ENCODE assay signal across 16 cellular contexts in the genomic region with DNA sequence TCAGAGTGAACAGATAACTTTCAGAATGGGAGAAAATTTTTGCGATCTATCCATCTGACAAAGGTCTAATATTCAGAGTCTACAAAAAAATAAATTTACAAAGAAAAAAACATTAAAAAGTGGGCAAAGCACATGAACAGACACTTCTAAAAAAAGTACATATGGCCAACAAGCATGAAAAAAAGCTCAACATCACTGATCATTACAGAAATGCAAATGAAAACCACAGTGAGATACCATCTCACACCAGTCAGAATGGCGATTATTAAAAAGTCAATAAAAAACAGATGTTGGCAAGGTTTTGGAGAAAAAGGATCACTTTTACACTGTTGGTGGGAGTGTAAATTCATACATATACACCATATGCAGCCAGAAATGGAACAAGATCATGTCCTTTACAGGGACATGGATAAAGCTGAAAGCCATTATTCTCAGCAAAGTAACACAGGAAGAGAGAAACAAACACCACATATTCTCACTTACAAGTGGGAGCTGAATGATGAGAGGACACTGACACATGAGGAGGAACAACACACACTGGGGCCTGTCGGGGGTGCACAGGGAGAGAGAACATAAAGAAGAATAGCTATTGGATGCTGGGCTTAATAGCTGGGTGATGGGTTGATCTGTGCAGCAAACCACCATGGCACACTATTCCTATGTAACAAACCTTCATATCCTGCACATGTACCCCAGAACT. TPM values are rescaled to one million over a fixed set of nuclear protein-coding genes. Genes with fewer than 3 reads are reported as not detected.
DNase-seq lines count a peak whose midpoint lies in the region; ATAC-seq and TF ChIP-seq lines count a peak whose summit lies in the region.
"Had no signal": no experiment of that assay in that cellular context is flagged by ENCODE, and none has a peak within 500 bp of the region (broad histone marks: within the 10 kb centered on the region; RNA-seq: fewer than 3 reads in every experiment).

No MANE protein-coding gene starts in this region.

- no peaks in the 10 kb centered on the region for H3K36me3 Mint-ChIP-seq in CD4-positive, alpha-beta memory T cell
- H3K36me3 Mint-ChIP-seq in activated CD4-positive, alpha-beta memory T cell treated with anti-CD3 and anti-CD28 coated beads for 36 hours, result no peaks in the 10 kb centered on the region
- H3K36me3 Mint-ChIP-seq in natural killer cell, result peaks cover 13% of the 10 kb centered on the region

- CTCF ChIA-PET in CD4-positive, alpha-beta memory T cell (lab: Charles Lee; ENCODE audit: partially characterized antibody), result no interaction called here
- CTCF ChIA-PET in activated CD4-positive, alpha-beta memory T cell treated with anti-CD3 and anti-CD28 coated beads for 36 hours (lab: Charles Lee), result interaction anchor here (0.6 kb wide), 1 partner anchor 42 kb away, joined by 3 read pairs; a partner anchor contains a TSS

- no peaks in the 10 kb centered on the region for H3K36me3 ChIP-seq in CD4-positive, alpha-beta memory T cell (ENCODE audit: insufficient read depth, low read length)
- H3K36me3 ChIP-seq: BE2C had no signal

- H3K4me1 Mint-ChIP-seq in CD4-positive, alpha-beta memory T cell, result peaks cover 24 to 41% (median 29%) of the 10 kb centered on the region in 4 donors
- peaks cover 35% of the 10 kb centered on the region for H3K4me1 Mint-ChIP-seq in activated CD4-positive, alpha-beta memory T cell treated with anti-CD3 and anti-CD28 coated beads for 36 hours (ENCODE audit: low read depth)
- H3K4me1 Mint-ChIP-seq in natural killer cell, result peaks cover 29 to 34% of the 10 kb centered on the region in 2 donors

- no peaks in the 10 kb centered on the region for H3K9me3 ChIP-seq in CD4-positive, alpha-beta memory T cell (ENCODE audit: control insufficient read depth in 1 of 2, low read length in 2 of 2)
- H3K9me3 ChIP-seq: BE2C had no signal

- H3K4me1 ChIP-seq in CD4-positive, alpha-beta memory T cell (ENCODE audit: insufficient read depth, low read length), result peaks cover 7% of the 10 kb centered on the region
- H3K4me1 ChIP-seq: BE2C had no signal

- peak; percentile 74 to 91 (median 88) for ATAC-seq in natural killer cell
- ATAC-seq: GM12878, HCT116, Panc1 had no signal

- H3K4me3 ChIP-seq in CD4-positive, alpha-beta memory T cell (ENCODE audit: low read length in 2 of 2), result no peak overlapping the region
- H3K4me3 ChIP-seq in foreskin fibroblast (ENCODE audit: low read depth in 1 of 2, low read length in 2 of 2), result no peak overlapping the region
- H3K4me3 ChIP-seq: GM12878, GM23248 had no signal

- no peak for DNase-seq in CD4-positive, alpha-beta memory T cell
- DNase-seq in activated CD4-positive, alpha-beta memory T cell treated with anti-CD3 and anti-CD28 coated beads for 36 hours, result peak; percentile 9
- peak; percentile 12 for DNase-seq in natural killer cell
- no peak for DNase-seq in cerebellar cortex (ENCODE audit: low spot score)
- DNase-seq in GOT3 (lab: John Stamatoyannopoulos, UW), result no peak
- no peak for DNase-seq in foreskin fibroblast
- DNase-seq: BE2C, GDM1, GM23248, NCI-H187, NCI-H226, NCI-H524 treated with DMSO at 0.1 percent for 48 hours had no signal

- H3K4me3 Mint-ChIP-seq in CD4-positive, alpha-beta memory T cell, result peak overlapping the region in 6 of 8 donors; percentile 3 to 63 (median 15)
- no peak overlapping the region for H3K4me3 Mint-ChIP-seq in activated CD4-positive, alpha-beta memory T cell treated with anti-CD3 and anti-CD28 coated beads for 36 hours
- H3K4me3 Mint-ChIP-seq in natural killer cell, result peak overlapping the region; percentile 9

- intact Hi-C loops in CD4-positive, alpha-beta memory T cell (cut with micrococcal nuclease), result no loop called here
- intact Hi-C loops in activated CD4-positive, alpha-beta memory T cell treated with anti-CD3 and anti-CD28 coated beads for 36 hours (cut with micrococcal nuclease), result no loop called here
- intact Hi-C loops in natural killer cell (cut with micrococcal nuclease), result loop anchor here (5.0 to 10.0 kb wide), 3 partner anchors 146 to 324 kb away; a partner anchor contains a TSS

- TF ChIP-seq CTCF in 22Rv1 (IDR thresholded peaks at IDR 0.05) (no peak), natural killer cell (IDR thresholded peaks at IDR 0.05) (no peak), foreskin fibroblast (IDR thresholded peaks at IDR 0.05; ENCODE audit: low read depth, low read length) (no peak)

- H3K27me3 Mint-ChIP-seq in CD4-positive, alpha-beta memory T cell, result no peaks in the 10 kb centered on the region
- H3K27me3 Mint-ChIP-seq in activated CD4-positive, alpha-beta memory T cell treated with anti-CD3 and anti-CD28 coated beads for 36 hours, result no peaks in the 10 kb centered on the region
- H3K27me3 Mint-ChIP-seq in natural killer cell (ENCODE audit: low read depth in 2 of 2), result peaks cover 0 to 19% of the 10 kb centered on the region in 2 donors

- peak overlapping the region in 6 of 7 donors; percentile 32 to 84 (median 52) for H3K27ac Mint-ChIP-seq in CD4-positive, alpha-beta memory T cell
- H3K27ac Mint-ChIP-seq in activated CD4-positive, alpha-beta memory T cell treated with anti-CD3 and anti-CD28 coated beads for 36 hours, result peak overlapping the region; percentile 32
- H3K27ac Mint-ChIP-seq in natural killer cell, result peak overlapping the region; percentile 52 to 85

- H3K9me3 Mint-ChIP-seq in CD4-positive, alpha-beta memory T cell, result peaks cover 0 to 6% (median 0%) of the 10 kb centered on the region in 8 donors
- H3K9me3 Mint-ChIP-seq in activated CD4-positive, alpha-beta memory T cell treated with anti-CD3 and anti-CD28 coated beads for 36 hours, result peaks cover 6% of the 10 kb centered on the region
- peaks cover 4 to 12% of the 10 kb centered on the region in 2 donors for H3K9me3 Mint-ChIP-seq in natural killer cell

- H3K27ac ChIP-seq in 22Rv1, result peak overlapping the region; percentile 88
- no peak overlapping the region for H3K27ac ChIP-seq in CD4-positive, alpha-beta memory T cell (ENCODE audit: low read depth, low read length)
- H3K27ac ChIP-seq: GM23248 had no signal

- no peaks in the 10 kb centered on the region for H3K27me3 ChIP-seq in CD4-positive, alpha-beta memory T cell (ENCODE audit: insufficient read depth, low read length)
- H3K27me3 ChIP-seq: BE2C had no signal

- POLR2A ChIA-PET in CD4-positive, alpha-beta memory T cell (lab: Charles Lee; ENCODE audit: partially characterized antibody), result interaction anchor here (0.6 to 2.6 kb wide), 5 partner anchors 41 to 327 kb away, joined by 3 to 18 read pairs (median 3); a partner anchor contains a TSS
- POLR2A ChIA-PET in activated CD4-positive, alpha-beta memory T cell treated with anti-CD3 and anti-CD28 coated beads for 36 hours (lab: Charles Lee), result no interaction called here

RNA-seq across cellular contexts. Expression of a gene that starts 41.6 kb away (rescaled TPM):
- total RNA-seq in CD4-positive, alpha-beta memory T cell, result 100 to 1,000 TPM; 147 to 169 TPM
- 1,000 to 10,000 TPM in 1 of 2 donors, 100 to 1,000 TPM in 1; 470 to 1,016 TPM for polyA plus RNA-seq in CD4-positive, alpha-beta memory T cell
- total RNA-seq in activated CD4-positive, alpha-beta memory T cell treated with anti-CD3 and anti-CD28 coated beads for 36 hours, result 10 to 100 TPM; 87.7 to 98.1 TPM
- 10 to 100 TPM; 34.7 to 72.5 (median 64.8) TPM for total RNA-seq in natural killer cell
- total RNA-seq: GM23248 had no signal
- polyA plus RNA-seq: GM23248 had no signal

Comparison
In these comparisons a context has a peak if more than half of its experiments do, and no peak if none do; other contexts are left out.
1. DNase-seq: peak in activated CD4-positive, alpha-beta memory T cell treated with anti-CD3 and anti-CD28 coated beads for 36 hours (single experiment) and natural killer cell (single experiment); none in CD4-positive, alpha-beta memory T cell (0 of 5), cerebellar cortex (single experiment), GOT3 (single experiment) and foreskin fibroblast (0 of 2).
2. Peak in every context shown above with its lines, with median percentiles within 50 percentile points of each other: H3K27ac Mint-ChIP-seq.